In genomic region chr14:65102441-65103149, GRCh38 we compare ENCODE assay signal across 1 cellular context.
A peak's percentile ranks its signal among the peaks of the same experiment; 100 is the strongest.
TF ChIP-seq lines count a peak whose summit lies in the region.

A gene with protein sequence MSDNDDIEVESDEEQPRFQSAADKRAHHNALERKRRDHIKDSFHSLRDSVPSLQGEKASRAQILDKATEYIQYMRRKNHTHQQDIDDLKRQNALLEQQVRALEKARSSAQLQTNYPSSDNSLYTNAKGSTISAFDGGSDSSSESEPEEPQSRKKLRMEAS (minus strand): TSS chr14:65102517. CDS start chr14:65102339, 178 bp downstream.

TF ChIP-seq in HEK293, 187 proteins besides CTCF, POLR2A, EP300 and RAD21 (continued from another document and continues in another):
- TF ChIP-seq KLF16 (tag by site-specific recombination; IDR thresholded peaks at IDR 0.05) (peak; percentile 61), ZNF23 (tag by site-specific recombination; IDR thresholded peaks at IDR 0.05; ENCODE audit: borderline replicate concordance) (no peak), ZNF211 (tag by site-specific recombination; IDR thresholded peaks at IDR 0.05; ENCODE audit: low read depth) (no peak), ZNF837 (tag by site-specific recombination; IDR thresholded peaks at IDR 0.05) (no peak), BCL11B (tag by site-specific recombination; IDR thresholded peaks at IDR 0.05; ENCODE audit: low read depth) (no peak), RBAK (tag by site-specific recombination; IDR thresholded peaks at IDR 0.05) (no peak), ZNF76 (tag by site-specific recombination; IDR thresholded peaks at IDR 0.05; ENCODE audit: borderline replicate concordance, low read depth) (peak; percentile 86), ZBTB6 (tag by site-specific recombination; IDR thresholded peaks at IDR 0.05) (peak; percentile 82), TSHZ1 (tag by site-specific recombination; IDR thresholded peaks at IDR 0.05; ENCODE audit: borderline replicate concordance) (no peak), GLIS2 (tag by site-specific recombination; IDR thresholded peaks at IDR 0.05) (peak; percentile 83), SP2 (tag by site-specific recombination; IDR thresholded peaks at IDR 0.05) (peak; percentile 66), ZNF423 (tag by site-specific recombination; IDR thresholded peaks at IDR 0.05) (peak; percentile 94), KLF1 (tag by site-specific recombination; IDR thresholded peaks at IDR 0.05) (peak; percentile 94), ZNF394 (tag by site-specific recombination; IDR thresholded peaks at IDR 0.05; ENCODE audit: borderline replicate concordance) (peak; percentile 77; the same call in 1 of the 2 replicates), ZNF555 (tag by site-specific recombination; conservative IDR thresholded peaks at IDR 0.05) (no peak), ZNF18 (tag by site-specific recombination; IDR thresholded peaks at IDR 0.05) (no peak; the same call in 1 of the 2 replicates), ZBTB21 (tag by site-specific recombination; IDR thresholded peaks at IDR 0.05) (no peak), ZNF302 (tag by site-specific recombination; IDR thresholded peaks at IDR 0.05; ENCODE audit: low read depth) (no peak), ZBTB11 (tag by site-specific recombination; conservative IDR thresholded peaks at IDR 0.05; ENCODE audit: low read depth) (peak; percentile 93), ZNF335 (tag by site-specific recombination; conservative IDR thresholded peaks at IDR 0.05) (peak; percentile 90; the same call in 1 of the 2 replicates), ZNF354C (tag by site-specific recombination; IDR thresholded peaks at IDR 0.05; ENCODE audit: borderline replicate concordance, low read depth) (no peak), ZNF623 (tag by site-specific recombination; IDR thresholded peaks at IDR 0.05) (0 out of 2 replicates have a peak, but pooled peaks have one; percentile 13), GLI4 (tag by site-specific recombination; IDR thresholded peaks at IDR 0.05) (no peak), ZBTB17 (tag by site-specific recombination; IDR thresholded peaks at IDR 0.05) (peak; percentile 81; the same call in 1 of the 2 replicates), SP7 (tag by site-specific recombination; IDR thresholded peaks at IDR 0.05) (peak; percentile 33), ZNF660 (tag by site-specific recombination; IDR thresholded peaks at IDR 0.05) (0 out of 2 replicates have a peak, but pooled peaks have one; percentile 38), ZNF169 (tag by site-specific recombination; IDR thresholded peaks at IDR 0.05) (no peak), KLF8 (tag by site-specific recombination; IDR thresholded peaks at IDR 0.05) (peak; percentile 67), ZNF292 (tag by site-specific recombination; IDR thresholded peaks at IDR 0.05; ENCODE audit: borderline replicate concordance, low read depth) (no peak), ZSCAN23 (tag by site-specific recombination; IDR thresholded peaks at IDR 0.05) (no peak), ZNF560 (tag by site-specific recombination; IDR thresholded peaks at IDR 0.05; ENCODE audit: borderline replicate concordance) (no peak), ZNF514 (tag by site-specific recombination; IDR thresholded peaks at IDR 0.05) (no peak), GLI2 (tag by site-specific recombination; IDR thresholded peaks at IDR 0.05; ENCODE audit: borderline replicate concordance, low read depth) (no peak), ZNF138 (tag by site-specific recombination; IDR thresholded peaks at IDR 0.05; ENCODE audit: borderline replicate concordance) (no peak), ZNF366 (tag by site-specific recombination; conservative IDR thresholded peaks at IDR 0.05) (peak; percentile 75), ZNF404 (tag by site-specific recombination; IDR thresholded peaks at IDR 0.05) (no peak), BCL11A (tag by site-specific recombination; IDR thresholded peaks at IDR 0.05; ENCODE audit: low read depth) (no peak), ZNF544 (tag by site-specific recombination; IDR thresholded peaks at IDR 0.05) (no peak), ZNF580 (tag by site-specific recombination; IDR thresholded peaks at IDR 0.05) (peak; percentile 72; the same call in 1 of the 2 replicates), ZSCAN30 (tag by site-specific recombination; IDR thresholded peaks at IDR 0.05) (no peak)
- TF ChIP-seq, protein P1, sequence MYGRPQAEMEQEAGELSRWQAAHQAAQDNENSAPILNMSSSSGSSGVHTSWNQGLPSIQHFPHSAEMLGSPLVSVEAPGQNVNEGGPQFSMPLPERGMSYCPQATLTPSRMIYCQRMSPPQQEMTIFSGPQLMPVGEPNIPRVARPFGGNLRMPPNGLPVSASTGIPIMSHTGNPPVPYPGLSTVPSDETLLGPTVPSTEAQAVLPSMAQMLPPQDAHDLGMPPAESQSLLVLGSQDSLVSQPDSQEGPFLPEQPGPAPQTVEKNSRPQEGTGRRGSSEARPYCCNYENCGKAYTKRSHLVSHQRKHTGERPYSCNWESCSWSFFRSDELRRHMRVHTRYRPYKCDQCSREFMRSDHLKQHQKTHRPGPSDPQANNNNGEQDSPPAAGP (tag by site-specific recombination; IDR thresholded peaks at IDR 0.05), result peak; percentile 36; the same call in 1 of the 2 replicates
- TF ChIP-seq, protein P2, sequence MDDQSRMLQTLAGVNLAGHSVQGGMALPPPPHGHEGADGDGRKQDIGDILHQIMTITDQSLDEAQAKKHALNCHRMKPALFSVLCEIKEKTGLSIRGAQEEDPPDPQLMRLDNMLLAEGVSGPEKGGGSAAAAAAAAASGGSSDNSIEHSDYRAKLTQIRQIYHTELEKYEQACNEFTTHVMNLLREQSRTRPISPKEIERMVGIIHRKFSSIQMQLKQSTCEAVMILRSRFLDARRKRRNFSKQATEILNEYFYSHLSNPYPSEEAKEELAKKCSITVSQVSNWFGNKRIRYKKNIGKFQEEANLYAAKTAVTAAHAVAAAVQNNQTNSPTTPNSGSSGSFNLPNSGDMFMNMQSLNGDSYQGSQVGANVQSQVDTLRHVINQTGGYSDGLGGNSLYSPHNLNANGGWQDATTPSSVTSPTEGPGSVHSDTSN (CRISPR knock-in tag; IDR thresholded peaks at IDR 0.05), result peak; percentile 44; the same call in 1 of the 2 replicates
- TF ChIP-seq, protein P3, sequence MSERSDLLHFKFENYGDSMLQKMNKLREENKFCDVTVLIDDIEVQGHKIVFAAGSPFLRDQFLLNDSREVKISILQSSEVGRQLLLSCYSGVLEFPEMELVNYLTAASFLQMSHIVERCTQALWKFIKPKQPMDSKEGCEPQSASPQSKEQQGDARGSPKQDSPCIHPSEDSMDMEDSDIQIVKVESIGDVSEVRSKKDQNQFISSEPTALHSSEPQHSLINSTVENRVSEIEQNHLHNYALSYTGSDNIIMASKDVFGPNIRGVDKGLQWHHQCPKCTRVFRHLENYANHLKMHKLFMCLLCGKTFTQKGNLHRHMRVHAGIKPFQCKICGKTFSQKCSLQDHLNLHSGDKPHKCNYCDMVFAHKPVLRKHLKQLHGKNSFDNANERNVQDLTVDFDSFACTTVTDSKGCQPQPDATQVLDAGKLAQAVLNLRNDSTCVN (tag by site-specific recombination; optimal IDR thresholded peaks at IDR 0.05), result peak; percentile 72
- TF ChIP-seq, protein P4, sequence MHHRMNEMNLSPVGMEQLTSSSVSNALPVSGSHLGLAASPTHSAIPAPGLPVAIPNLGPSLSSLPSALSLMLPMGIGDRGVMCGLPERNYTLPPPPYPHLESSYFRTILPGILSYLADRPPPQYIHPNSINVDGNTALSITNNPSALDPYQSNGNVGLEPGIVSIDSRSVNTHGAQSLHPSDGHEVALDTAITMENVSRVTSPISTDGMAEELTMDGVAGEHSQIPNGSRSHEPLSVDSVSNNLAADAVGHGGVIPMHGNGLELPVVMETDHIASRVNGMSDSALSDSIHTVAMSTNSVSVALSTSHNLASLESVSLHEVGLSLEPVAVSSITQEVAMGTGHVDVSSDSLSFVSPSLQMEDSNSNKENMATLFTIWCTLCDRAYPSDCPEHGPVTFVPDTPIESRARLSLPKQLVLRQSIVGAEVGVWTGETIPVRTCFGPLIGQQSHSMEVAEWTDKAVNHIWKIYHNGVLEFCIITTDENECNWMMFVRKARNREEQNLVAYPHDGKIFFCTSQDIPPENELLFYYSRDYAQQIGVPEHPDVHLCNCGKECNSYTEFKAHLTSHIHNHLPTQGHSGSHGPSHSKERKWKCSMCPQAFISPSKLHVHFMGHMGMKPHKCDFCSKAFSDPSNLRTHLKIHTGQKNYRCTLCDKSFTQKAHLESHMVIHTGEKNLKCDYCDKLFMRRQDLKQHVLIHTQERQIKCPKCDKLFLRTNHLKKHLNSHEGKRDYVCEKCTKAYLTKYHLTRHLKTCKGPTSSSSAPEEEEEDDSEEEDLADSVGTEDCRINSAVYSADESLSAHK (tag by site-specific recombination; IDR thresholded peaks at IDR 0.05), result peak; percentile 26; the same call in 1 of the 2 replicates
- TF ChIP-seq, protein P5, sequence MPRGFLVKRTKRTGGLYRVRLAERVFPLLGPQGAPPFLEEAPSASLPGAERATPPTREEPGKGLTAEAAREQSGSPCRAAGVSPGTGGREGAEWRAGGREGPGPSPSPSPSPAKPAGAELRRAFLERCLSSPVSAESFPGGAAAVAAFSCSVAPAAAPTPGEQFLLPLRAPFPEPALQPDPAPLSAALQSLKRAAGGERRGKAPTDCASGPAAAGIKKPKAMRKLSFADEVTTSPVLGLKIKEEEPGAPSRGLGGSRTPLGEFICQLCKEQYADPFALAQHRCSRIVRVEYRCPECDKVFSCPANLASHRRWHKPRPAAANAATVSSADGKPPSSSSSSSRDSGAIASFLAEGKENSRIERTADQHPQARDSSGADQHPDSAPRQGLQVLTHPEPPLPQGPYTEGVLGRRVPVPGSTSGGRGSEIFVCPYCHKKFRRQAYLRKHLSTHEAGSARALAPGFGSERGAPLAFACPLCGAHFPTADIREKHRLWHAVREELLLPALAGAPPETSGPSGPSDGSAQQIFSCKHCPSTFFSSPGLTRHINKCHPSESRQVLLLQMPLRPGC (tag by site-specific recombination; IDR thresholded peaks at IDR 0.05), result no peak
